In the genomic region with DNA sequence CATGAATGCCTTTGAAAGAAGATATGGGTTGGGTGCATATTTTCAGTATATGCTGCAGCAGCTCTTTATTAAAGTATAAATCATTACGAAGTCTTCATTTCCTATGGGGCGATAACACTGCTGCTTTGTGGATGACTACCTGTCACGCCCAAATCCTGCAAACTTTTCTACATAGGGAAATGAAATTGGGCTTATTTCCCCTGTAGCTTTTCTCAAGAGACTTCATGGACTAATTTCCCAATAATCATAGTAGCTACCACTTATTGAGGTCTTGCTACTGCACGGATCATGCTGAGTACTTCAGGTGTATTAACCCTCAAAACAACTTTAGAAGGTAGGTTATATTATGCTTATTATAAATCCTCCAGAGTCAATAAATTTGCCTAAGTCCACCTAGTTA, we compare ENCODE assay signal across 14 cellular contexts. TPM values are rescaled to one million over a fixed set of nuclear protein-coding genes. Genes with fewer than 3 reads are reported as not detected.
A peak's percentile ranks its signal among the peaks of the same experiment; 100 is the strongest.
DNase-seq lines count a peak whose midpoint lies in the region; TF ChIP-seq lines count a peak whose summit lies in the region.
"Had no signal": no experiment of that assay in that cellular context is flagged by ENCODE, and none has a peak within 500 bp of the region (broad histone marks: within the 10 kb centered on the region; RNA-seq: fewer than 3 reads in every experiment).

No MANE protein-coding gene starts in this region.

- H3K79me2 ChIP-seq in OCI-LY1 (ENCODE audit: insufficient read depth, low read length) (peaks cover 99% of the 10 kb centered on the region), mammary epithelial cell (ENCODE audit: insufficient read depth, low read length) (peaks cover 99% of the 10 kb centered on the region)

- H3K27ac ChIP-seq in OCI-LY1 (ENCODE audit: low read depth, low read length, poor library complexity, severe bottlenecking) (peak overlapping the region; percentile 8), mammary epithelial cell (ENCODE audit: insufficient read depth, low read depth, low read length) (peak overlapping the region; percentile 22), rectal smooth muscle tissue (ENCODE audit: low read depth, low read length) (no peak overlapping the region)
- H3K27ac ChIP-seq: neural progenitor cell, suprapubic skin had no signal

- dilution Hi-C loops in mammary epithelial cell (cut with HindIII; ENCODE audit: low sequenced_read_pairs): no loop called here

- H4K20me1 ChIP-seq in OCI-LY1 (ENCODE audit: insufficient read depth, low read length): no peaks in the 10 kb centered on the region
- H4K20me1 ChIP-seq in mammary epithelial cell (ENCODE audit: insufficient read depth, low read length): peaks cover 22% of the 10 kb centered on the region

- no peak overlapping the region for H2AFZ ChIP-seq in OCI-LY1 (ENCODE audit: low read length)
- no peak overlapping the region for H2AFZ ChIP-seq in mammary epithelial cell (ENCODE audit: low read depth, low read length)
- H2AFZ ChIP-seq: neural progenitor cell had no signal

- peak overlapping the region; percentile 90 for H3K4me3 Mint-ChIP-seq in activated CD4-positive, alpha-beta T cell treated with anti-CD3 and anti-CD28 coated beads, Interleukin-2, amount 10 ng/mL, durations not matched to agents 24 days and 14 days
- H3K4me3 Mint-ChIP-seq: neural progenitor cell had no signal

- H3K4me3 ChIP-seq in OCI-LY1 (ENCODE audit: low read depth, low read length, poor library complexity, severe bottlenecking) (no peak overlapping the region), mammary epithelial cell (replicated peaks in 1 of 3; ENCODE audit: insufficient read depth in 1 of 3, low read depth in 2 of 3, low read length in 3 of 3) (no peak overlapping the region), rectal smooth muscle tissue (ENCODE audit: low read length) (peak overlapping the region; percentile 5)
- H3K4me3 ChIP-seq: neural progenitor cell, suprapubic skin had no signal

- BruUV-seq in mammary epithelial cell (replicated peaks; lab: Mats Ljungman, UMichigan): no TSS peak

- H3K27me3 ChIP-seq in OCI-LY1 (ENCODE audit: insufficient read depth, low read length) (no peaks in the 10 kb centered on the region), mammary epithelial cell (ENCODE audit: insufficient read depth, low read length) (no peaks in the 10 kb centered on the region), rectal smooth muscle tissue (ENCODE audit: control insufficient read depth, insufficient read depth, low read length) (no peaks in the 10 kb centered on the region)
- H3K27me3 ChIP-seq: neural progenitor cell, suprapubic skin had no signal

- no peaks in the 10 kb centered on the region for H3K9me3 ChIP-seq in OCI-LY1 (ENCODE audit: low read length)
- H3K9me3 ChIP-seq in mammary epithelial cell (replicated peaks; ENCODE audit: insufficient read depth, low read length): no peaks in the 10 kb centered on the region
- H3K9me3 ChIP-seq: suprapubic skin had no signal

- H3K9me2 ChIP-seq in OCI-LY1 (ENCODE audit: low read depth, low read length): no peaks in the 10 kb centered on the region

- H3K4me1 Mint-ChIP-seq in activated CD4-positive, alpha-beta T cell treated with anti-CD3 and anti-CD28 coated beads, Interleukin-2, amount 10 ng/mL, durations not matched to agents 24 days and 14 days: peaks cover 89% of the 10 kb centered on the region

- TF ChIP-seq CTCF in OCI-LY1 (IDR thresholded peaks at IDR 0.05; ENCODE audit: low read length) (no peak), mammary epithelial cell (conservative IDR thresholded peaks at IDR 0.05 in 1 of 2, IDR thresholded peaks at IDR 0.05 in 1 of 2; ENCODE audit: extremely low read depth in 1 of 2, insufficient read depth in 1 of 2, low read depth in 1 of 2, low read length in 2 of 2) (no peak), GM13977 (IDR thresholded peaks at IDR 0.05; ENCODE audit: extremely low read depth, insufficient read depth, missing control alignments) (no peak)

- DNase-seq in activated CD4-positive, alpha-beta T cell treated with anti-CD3 and anti-CD28 coated beads, Interleukin-2, amount 10 ng/mL, durations not matched to agents 24 days and 14 days: peak; percentile 53
- no peak for DNase-seq in activated CD4-positive, alpha-beta T cell treated with anti-CD3 and anti-CD28 coated beads for 4 hours
- no peak for DNase-seq in mammary epithelial cell
- no peak for DNase-seq in posterior cingulate gyrus
- no peak for DNase-seq in G401 (ENCODE audit: low spot score)
- DNase-seq in GM13977 (ENCODE audit: low spot score): no peak
- DNase-seq: activated gamma-delta T cell treated with Interleukin-2 at 50 U/mL for 16 hours, hippocampal formation, left ventricle myocardium superior, small intestine had no signal

- no peaks in the 10 kb centered on the region for H3F3A ChIP-seq in OCI-LY1 (ENCODE audit: insufficient read depth, low read length)

- H3K4me1 ChIP-seq in OCI-LY1 (ENCODE audit: insufficient read depth, low read length, severe bottlenecking): peaks cover 99% of the 10 kb centered on the region
- peaks cover 64% of the 10 kb centered on the region for H3K4me1 ChIP-seq in mammary epithelial cell (ENCODE audit: insufficient read depth, low read length)
- H3K4me1 ChIP-seq in rectal smooth muscle tissue (ENCODE audit: control insufficient read depth, insufficient read depth, low read length): peaks cover 31% of the 10 kb centered on the region
- H3K4me1 ChIP-seq: neural progenitor cell had no signal

- H3K36me3 ChIP-seq in OCI-LY1 (ENCODE audit: insufficient read depth, low read length): peaks cover 11% of the 10 kb centered on the region; the same call in 1 of the 2 replicates
- peaks cover 15% of the 10 kb centered on the region for H3K36me3 ChIP-seq in mammary epithelial cell (ENCODE audit: insufficient read depth, low read length)
- no peaks in the 10 kb centered on the region for H3K36me3 ChIP-seq in rectal smooth muscle tissue (ENCODE audit: control insufficient read depth, insufficient read depth, low read length)
- H3K36me3 ChIP-seq: neural progenitor cell, suprapubic skin had no signal

- intact Hi-C loops in activated CD4-positive, alpha-beta T cell treated with anti-CD3 and anti-CD28 coated beads, Interleukin-2, amount 10 ng/mL, durations not matched to agents 24 days and 14 days (cut with micrococcal nuclease): loop anchor here (5.0 to 10.0 kb wide), 2 partner anchors 390 to 918 kb away; a partner anchor contains a TSS
- intact Hi-C loops in mammary epithelial cell (cut with micrococcal nuclease): no loop called here
- intact Hi-C loops in posterior cingulate gyrus (cut with DNase I): no loop called here

- 97% methylated on average over 4 of the region's 4 CpGs for WGBS in mammary epithelial cell (ENCODE audit: low coverage, missing lambda C conversion rate)

- in situ Hi-C loops in mammary epithelial cell (cut with MboI; ENCODE audit: low sequenced_read_pairs in 2 of 2) (loop anchor here in 1 of 2 donors (25.0 kb wide), 1 partner anchor 277 kb away; no protein-coding TSS in a partner anchor), G401 (cut with HindIII; ENCODE audit: low sequenced_read_pairs) (no loop called here), GM13977 (cut with MboI; ENCODE audit: low pct_unique_long_range_greater_than_20kb, low sequenced_read_pairs, unreplicated experiment) (no loop called here)

- H3K36me3 Mint-ChIP-seq in activated CD4-positive, alpha-beta T cell treated with anti-CD3 and anti-CD28 coated beads, Interleukin-2, amount 10 ng/mL, durations not matched to agents 24 days and 14 days (ENCODE audit: low read depth): peaks cover 43% of the 10 kb centered on the region

- peaks cover 3% of the 10 kb centered on the region for H3K9me3 Mint-ChIP-seq in activated CD4-positive, alpha-beta T cell treated with anti-CD3 and anti-CD28 coated beads, Interleukin-2, amount 10 ng/mL, durations not matched to agents 24 days and 14 days

- H3K27me3 Mint-ChIP-seq in activated CD4-positive, alpha-beta T cell treated with anti-CD3 and anti-CD28 coated beads, Interleukin-2, amount 10 ng/mL, durations not matched to agents 24 days and 14 days: no peaks in the 10 kb centered on the region

- CTCF ChIA-PET in mammary epithelial cell (lab: Charles Lee; ENCODE audit: low non-redundant PET): no interaction called here

- peak overlapping the region; percentile 86 for H3K27ac Mint-ChIP-seq in activated CD4-positive, alpha-beta T cell treated with anti-CD3 and anti-CD28 coated beads, Interleukin-2, amount 10 ng/mL, durations not matched to agents 24 days and 14 days
- H3K27ac Mint-ChIP-seq: neural progenitor cell had no signal

- H3K9ac ChIP-seq in OCI-LY1 (ENCODE audit: low read length): no peak overlapping the region
- H3K9ac ChIP-seq in mammary epithelial cell (ENCODE audit: insufficient read depth, low read length): no peak overlapping the region
- H3K9ac ChIP-seq in rectal smooth muscle tissue (ENCODE audit: low read length): no peak overlapping the region
- H3K9ac ChIP-seq: neural progenitor cell had no signal

- no peak overlapping the region; the same call in 1 of the 2 replicates for H3K4me2 ChIP-seq in OCI-LY1 (ENCODE audit: low read length)
- H3K4me2 ChIP-seq in mammary epithelial cell (ENCODE audit: insufficient read depth, low read depth, low read length): peak overlapping the region; percentile 92
- H3K4me2 ChIP-seq: neural progenitor cell had no signal

RNA-seq across cellular contexts. Expression of a gene that starts 8.0 kb away (rescaled TPM):
- total RNA-seq in activated CD4-positive, alpha-beta T cell treated with anti-CD3 and anti-CD28 coated beads, Interleukin-2, amount 10 ng/mL, durations not matched to agents 24 days and 14 days: 45.3 and 47.6 TPM in 2 replicates
- total RNA-seq in mammary epithelial cell: 100 to 1,000 TPM; 149 to 179 TPM
- polyA plus RNA-seq in mammary epithelial cell: 289 TPM
- 320 TPM for polyA minus RNA-seq in mammary epithelial cell
- 0.81 TPM in 1 of 2 replicates, not detected in the other for total RNA-seq in G401 (2014; rRNA removed; shearing (Covaris generic))

Comparison
In these comparisons a context has a peak if more than half of its experiments do, and no peak if none do; other contexts are left out.
1. RNA of a gene that starts 8.0 kb away (total RNA-seq): 149 to 179 TPM in mammary epithelial cell and 45.3 to 47.6 TPM in activated CD4-positive, alpha-beta T cell treated with anti-CD3 and anti-CD28 coated beads, Interleukin-2, amount 10 ng/mL, durations not matched to agents 24 days and 14 days; 0.81 TPM in G401; every median in the first group is over 10 times any median in the second.